In the genomic region with DNA sequence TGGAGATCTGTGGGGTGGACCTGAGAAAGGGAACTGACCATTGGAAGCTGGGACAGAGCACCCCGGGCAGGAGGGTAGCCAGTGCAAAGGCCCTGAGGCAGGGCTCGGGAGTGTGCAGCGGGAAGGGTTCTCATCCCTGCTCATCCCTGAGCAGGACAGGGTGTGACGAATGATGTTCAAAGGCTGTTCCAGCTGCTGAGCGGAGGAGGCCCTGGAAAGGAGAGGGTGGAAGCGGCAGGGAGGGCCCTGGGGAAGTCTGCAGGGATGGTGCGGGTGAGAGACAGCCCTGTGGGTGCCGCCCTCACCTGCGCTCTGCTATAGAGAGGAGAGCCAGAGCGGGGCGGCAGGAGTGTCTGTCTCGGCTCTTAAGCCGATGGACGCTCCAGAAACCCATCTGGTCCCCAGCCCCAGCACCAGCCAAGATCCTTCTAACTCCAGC, we compare ENCODE assay signal across 23 cellular contexts. TPM values are rescaled to one million over a fixed set of nuclear protein-coding genes. Genes with fewer than 3 reads are reported as not detected.
DNase-seq lines count a peak whose midpoint lies in the region; ATAC-seq, FAIRE-seq and TF ChIP-seq lines count a peak whose summit lies in the region.
"Had no signal": no experiment of that assay in that cellular context is flagged by ENCODE, and none has a peak within 500 bp of the region (broad histone marks: within the 10 kb centered on the region; RNA-seq: fewer than 3 reads in every experiment).

No MANE protein-coding gene starts in this region.

- intact Hi-C loops in Panc1 (cut with micrococcal nuclease; ENCODE audit: unreplicated experiment) = no loop called here
- intact Hi-C loops in naive thymus-derived CD4-positive, alpha-beta T cell (cut with micrococcal nuclease) = loop anchor here in 1 of 2 donors (2.0 kb wide), 1 partner anchor 72 kb away; no protein-coding TSS in a partner anchor
- intact Hi-C loops in activated CD4-positive, alpha-beta memory T cell treated with anti-CD3 and anti-CD28 coated beads for 36 hours (cut with micrococcal nuclease) = no loop called here

- in situ Hi-C loops in Panc1 (cut with HindIII; ENCODE audit: low pct_unique_long_range_greater_than_20kb, low sequenced_read_pairs) = no loop called here

- H3K36me3 ChIP-seq in Panc1 (ENCODE audit: control insufficient read depth, insufficient read depth, low read length) = no peaks in the 10 kb centered on the region
- H3K36me3 ChIP-seq in naive thymus-derived CD4-positive, alpha-beta T cell (ENCODE audit: control insufficient read depth in 2 of 3, insufficient read depth in 3 of 3, low read length in 3 of 3) = peaks cover 0 to 4% (median 0%) of the 10 kb centered on the region in 3 experiments
- H3K36me3 ChIP-seq: HAP-1, SJCRH30 had no signal

- H3K4me2 ChIP-seq in A549 = no peak overlapping the region

- no peak for TF ChIP-seq POLR2A in A549 (IDR thresholded peaks at IDR 0.05; ENCODE audit: low read length)

- no peaks in the 10 kb centered on the region for H3K36me3 Mint-ChIP-seq in chondrocyte (ENCODE audit: low read depth)
- peaks cover 0 to 15% (median 5%) of the 10 kb centered on the region in 5 donors for H3K36me3 Mint-ChIP-seq in naive thymus-derived CD4-positive, alpha-beta T cell
- no peaks in the 10 kb centered on the region for H3K36me3 Mint-ChIP-seq in activated CD4-positive, alpha-beta memory T cell treated with anti-CD3 and anti-CD28 coated beads for 36 hours

- H3K4me1 Mint-ChIP-seq in chondrocyte (ENCODE audit: low read depth) = no peaks in the 10 kb centered on the region
- H3K4me1 Mint-ChIP-seq in naive thymus-derived CD4-positive, alpha-beta T cell = peaks cover 10 to 52% (median 29%) of the 10 kb centered on the region in 7 donors
- H3K4me1 Mint-ChIP-seq in activated CD4-positive, alpha-beta memory T cell treated with anti-CD3 and anti-CD28 coated beads for 36 hours (ENCODE audit: low read depth) = peaks cover 29% of the 10 kb centered on the region

- peaks cover 3% of the 10 kb centered on the region for H3K9me3 Mint-ChIP-seq in chondrocyte (ENCODE audit: low read depth)
- no peaks in the 10 kb centered on the region for H3K9me3 Mint-ChIP-seq in naive thymus-derived CD4-positive, alpha-beta T cell
- H3K9me3 Mint-ChIP-seq in activated CD4-positive, alpha-beta memory T cell treated with anti-CD3 and anti-CD28 coated beads for 36 hours = no peaks in the 10 kb centered on the region

- POLR2A ChIA-PET in A549 (lab: Yijun Ruan, JAX) = no interaction called here
- POLR2A ChIA-PET in Panc1 (lab: Charles Lee) = no interaction called here
- POLR2A ChIA-PET in naive thymus-derived CD4-positive, alpha-beta T cell (lab: Charles Lee) = interaction anchor here (0.5 kb wide), 1 partner anchor 617 kb away, joined by 3 read pairs; no protein-coding TSS in a partner anchor
- POLR2A ChIA-PET in activated CD4-positive, alpha-beta memory T cell treated with anti-CD3 and anti-CD28 coated beads for 36 hours (lab: Charles Lee) = no interaction called here

- TF ChIP-seq EP300 in A549 (IDR thresholded peaks at IDR 0.05) = no peak

- H3K27ac ChIP-seq in A549 (no peak overlapping the region), Panc1 (ENCODE audit: low read length) (no peak overlapping the region)
- no peak overlapping the region for H3K27ac ChIP-seq in naive thymus-derived CD4-positive, alpha-beta T cell (ENCODE audit: low read depth, low read length)
- H3K27ac ChIP-seq: GM23248, SJCRH30 had no signal

- peaks cover 6% of the 10 kb centered on the region for H3K27me3 Mint-ChIP-seq in chondrocyte (ENCODE audit: low read depth)
- H3K27me3 Mint-ChIP-seq in naive thymus-derived CD4-positive, alpha-beta T cell = no peaks in the 10 kb centered on the region
- H3K27me3 Mint-ChIP-seq in activated CD4-positive, alpha-beta memory T cell treated with anti-CD3 and anti-CD28 coated beads for 36 hours = no peaks in the 10 kb centered on the region
- H3K27me3 Mint-ChIP-seq: B cell had no signal

- DNase-seq in A549 (ENCODE audit: low read depth in 1 of 2, low spot score in 1 of 2) = no peak
- DNase-seq in Panc1 (ENCODE audit: low read depth, low spot score) = no peak
- DNase-seq in chondrocyte (ENCODE audit: low spot score) = peak; percentile 68
- DNase-seq in naive thymus-derived CD4-positive, alpha-beta T cell = no peak
- DNase-seq in activated CD4-positive, alpha-beta memory T cell treated with anti-CD3 and anti-CD28 coated beads for 36 hours = no peak
- no peak for DNase-seq in pons (ENCODE audit: low spot score)
- DNase-seq: GM23248; KG1; NCI-H1092 treated with DMSO at 0.1 percent for 48 hours; NCI-H1436 treated with DMSO at 0.1 percent for 48 hours; NCI-H1930; NCI-H2227 treated with DMSO at 0.1 percent for 48 hours; NCI-H510A treated with DMSO at 0.1 percent for 48 hours; NCI-H748 treated with DMSO at 0.1 percent for 48 hours; NK-92 treated with Interleukin-12 subunit alpha and Interleukin-12 subunit beta, amount 100 ng/mL, for 24 hours; SJCRH30 had no signal

- H3K4me3 Mint-ChIP-seq in chondrocyte (ENCODE audit: unreplicated experiment) = no peak overlapping the region
- H3K4me3 Mint-ChIP-seq in naive thymus-derived CD4-positive, alpha-beta T cell = peak overlapping the region in 1 of 10 donors; percentile 19
- H3K4me3 Mint-ChIP-seq in activated CD4-positive, alpha-beta memory T cell treated with anti-CD3 and anti-CD28 coated beads for 36 hours = no peak overlapping the region
- H3K4me3 Mint-ChIP-seq: B cell, CD14-positive monocyte had no signal

- ATAC-seq in A549 = peak in 1 of 2 experiments; percentile 31; a peak in 3 of 6 replicates
- peak; percentile 54 for ATAC-seq in Panc1
- peak; percentile 13 for ATAC-seq in naive thymus-derived CD4-positive, alpha-beta T cell
- ATAC-seq in HG03521 (IDR thresholded peaks at IDR 0.05; ENCODE audit: unreplicated experiment) = no peak
- no peak for ATAC-seq in HG03196 (IDR thresholded peaks at IDR 0.05; ENCODE audit: unreplicated experiment)

- TF ChIP-seq CTCF in A549 (IDR thresholded peaks at IDR 0.05) (no peak), Panc1 (IDR thresholded peaks at IDR 0.05) (no peak), chondrocyte (IDR thresholded peaks at IDR 0.05) (no peak)

- no peaks in the 10 kb centered on the region for H3K9me3 ChIP-seq in A549
- no peaks in the 10 kb centered on the region for H3K9me3 ChIP-seq in Panc1 (ENCODE audit: control insufficient read depth, insufficient read depth, low read depth, low read length)
- H3K9me3 ChIP-seq in naive thymus-derived CD4-positive, alpha-beta T cell (ENCODE audit: control insufficient read depth in 2 of 3, low read length in 3 of 3) = no peaks in the 10 kb centered on the region
- H3K9me3 ChIP-seq: HAP-1, SJCRH30 had no signal

- no peak for TF ChIP-seq RAD21 in A549 (conservative IDR thresholded peaks at IDR 0.05 in 1 of 2, IDR thresholded peaks at IDR 0.05 in 1 of 2)

- H3K4me3 ChIP-seq in A549 = no peak overlapping the region
- no peak overlapping the region for H3K4me3 ChIP-seq in Panc1 (ENCODE audit: low read depth in 2 of 2, low read length in 2 of 2)
- H3K4me3 ChIP-seq in naive thymus-derived CD4-positive, alpha-beta T cell (ENCODE audit: low read length) = no peak overlapping the region
- H3K4me3 ChIP-seq: GM23248, HAP-1, SJCRH30 had no signal

- no peak overlapping the region for H3K27ac Mint-ChIP-seq in chondrocyte (ENCODE audit: unreplicated experiment)
- H3K27ac Mint-ChIP-seq in naive thymus-derived CD4-positive, alpha-beta T cell = peak overlapping the region in 1 of 9 donors; percentile 59
- no peak overlapping the region for H3K27ac Mint-ChIP-seq in activated CD4-positive, alpha-beta memory T cell treated with anti-CD3 and anti-CD28 coated beads for 36 hours
- H3K27ac Mint-ChIP-seq: B cell had no signal

- BruUV-seq in Panc1 (replicated peaks; lab: Mats Ljungman, UMichigan) = no TSS peak

- no peaks in the 10 kb centered on the region for H3K27me3 ChIP-seq in Panc1 (ENCODE audit: control insufficient read depth, insufficient read depth, low read length)
- H3K27me3 ChIP-seq in naive thymus-derived CD4-positive, alpha-beta T cell (ENCODE audit: control insufficient read depth in 2 of 2, insufficient read depth in 2 of 2, low read length in 2 of 2) = no peaks in the 10 kb centered on the region
- H3K27me3 ChIP-seq: SJCRH30 had no signal

- 78% methylated on average over 14 of the region's 14 CpGs for WGBS in A549 (ENCODE audit: missing lambda C conversion rate)

- H3K4me1 ChIP-seq in A549 (no peaks in the 10 kb centered on the region), Panc1 (ENCODE audit: control insufficient read depth, insufficient read depth, low read length) (no peaks in the 10 kb centered on the region)
- H3K4me1 ChIP-seq in naive thymus-derived CD4-positive, alpha-beta T cell (ENCODE audit: control insufficient read depth in 2 of 2, insufficient read depth in 2 of 2, low read length in 2 of 2) = peaks cover 4 to 6% of the 10 kb centered on the region in 2 donors
- H3K4me1 ChIP-seq: HAP-1 had no signal

- CTCF ChIA-PET in A549 (lab: Yijun Ruan, JAX) = interaction anchor here (0.7 to 1.8 kb wide), 4 partner anchors 10 to 74 kb away, joined by 3 to 5 read pairs (median 4); no protein-coding TSS in a partner anchor
- CTCF ChIA-PET in Panc1 (lab: Charles Lee) = no interaction called here
- CTCF ChIA-PET in naive thymus-derived CD4-positive, alpha-beta T cell (lab: Charles Lee) = no interaction called here
- CTCF ChIA-PET in activated CD4-positive, alpha-beta memory T cell treated with anti-CD3 and anti-CD28 coated beads for 36 hours (lab: Charles Lee) = no interaction called here

- FAIRE-seq in A549 (lab: Jason Lieb, UNC) = no peak
- FAIRE-seq: A204.1, HTR-8/SVneo had no signal

TF ChIP-seq in A549, 52 proteins besides CTCF, POLR2A, EP300 and RAD21:
- TF ChIP-seq JUNB (IDR thresholded peaks at IDR 0.05) (no peak), GATA3 (IDR thresholded peaks at IDR 0.05; ENCODE audit: borderline replicate concordance) (no peak), KDM1A (IDR thresholded peaks at IDR 0.05; ENCODE audit: low read depth) (0 out of 2 replicates have a peak, but pooled peaks have one; percentile 21), EHF (CRISPR knock-in tag; IDR thresholded peaks at IDR 0.05) (no peak)

RNA-seq across cellular contexts. Expression of a gene that starts 43.7 kb away (rescaled TPM):
- 23.0 and 31.7 TPM in 2 replicates for polyA plus RNA-seq in A549 (2011; rRNA removed)
- polyA plus RNA-seq in A549 (2012; cell fraction: cytosol; rRNA removed) = 15.6 and 16.2 TPM in 2 replicates
- 8.0 and 12.4 TPM in 2 replicates for polyA plus RNA-seq in A549 (2012; cell fraction: nucleus; rRNA removed)
- polyA plus RNA-seq in A549 (2017; fragmentation: RNase III; extraction: RNeasy Plus Mini Kit Qiagen cat#74134 plus additional on column Dnase treatment) = 26.5 to 32.2 TPM (median 31.3 TPM) in 3 replicates
- 6.5 and 8.0 TPM in 2 replicates for polyA minus RNA-seq in A549 (2011; rRNA and poly(A)+ RNA removed)
- 71.6 TPM for total RNA-seq in Panc1 (2021; ENCODE audit: unreplicated experiment)
- 27.8 TPM for polyA plus RNA-seq in Panc1 (2012; ENCODE audit: insufficient read length)
- total RNA-seq in chondrocyte = 16.1 to 35.4 TPM (median 33.6 TPM) in 3 replicates
- total RNA-seq in naive thymus-derived CD4-positive, alpha-beta T cell = 10 to 100 TPM; 15.0 to 74.4 (median 66.1) TPM
- polyA plus RNA-seq in naive thymus-derived CD4-positive, alpha-beta T cell = 10 to 100 TPM; 25.5 to 35.6 TPM
- total RNA-seq in activated CD4-positive, alpha-beta memory T cell treated with anti-CD3 and anti-CD28 coated beads for 36 hours = 10 to 100 TPM; 23.5 to 25.6 TPM

Comparison
In these comparisons a context has a peak if more than half of its experiments do, and no peak if none do; other contexts are left out.
1. ATAC-seq: peak in Panc1 (single experiment) and naive thymus-derived CD4-positive, alpha-beta T cell (single experiment); none in HG03521 (single experiment) and HG03196 (single experiment).